In the genomic region with DNA sequence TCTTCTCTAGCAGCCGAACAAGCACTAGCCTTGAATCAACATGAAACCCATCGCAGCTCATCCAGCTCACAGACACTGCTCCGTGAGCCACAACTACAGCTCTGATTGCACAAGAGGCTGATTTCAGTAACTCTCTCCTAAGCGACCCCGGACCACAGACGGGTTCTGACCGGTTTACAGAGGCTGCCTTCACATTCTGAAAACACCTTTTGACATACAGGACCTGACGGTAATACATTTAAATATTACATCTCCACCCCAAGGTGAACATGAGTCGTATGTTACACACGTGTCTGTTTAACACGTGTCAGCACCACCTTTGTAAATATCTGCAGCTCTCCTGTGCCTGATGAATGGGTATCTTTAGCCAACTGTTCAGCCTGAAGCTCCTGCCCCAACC, we compare ENCODE assay signal across 30 cellular contexts.
"Had no signal": no experiment of that assay in that cellular context is flagged by ENCODE, and none has a peak within 500 bp of the region (broad histone marks: within the 10 kb centered on the region; RNA-seq: fewer than 3 reads in every experiment).

No MANE protein-coding gene starts in this region.

- DNase-seq: activated CD4-positive, alpha-beta T cell treated with anti-CD3 and anti-CD28 coated beads for 48 hours; activated CD4-positive, alpha-beta T cell treated with anti-CD3 and anti-CD28 coated beads, Interleukin-2, amount 50 U/mL, for 48 hours; activated CD8-positive, alpha-beta memory T cell treated with anti-CD3 and anti-CD28 coated beads for 24 hours; activated effector memory CD4-positive, alpha-beta T cell treated with Interleukin-2 at 50 U/mL for 16 hours; activated naive CD4-positive, alpha-beta T cell treated with Interleukin-2 at 50 U/mL for 16 hours; anterior cingulate cortex; cerebellar nuclear complex; effector memory CD8-positive, alpha-beta T cell; erythroblast; head of caudate nucleus; hippocampal formation; left cardiac atrium; naive B cell; occipital lobe; stimulated activated CD4-positive, alpha-beta T cell treated with anti-CD3 and anti-CD28 coated beads, Interleukin-15, amount 100 ng/mL, for 24 hours; stimulated activated CD4-positive, alpha-beta T cell treated with anti-CD3 and anti-CD28 coated beads, Interleukin-2, amount 100 ng/mL, for 24 hours; stimulated activated naive B cell treated with anti-CD40 and anti-IgM and Interleukin-4, amounts not matched to agents 10 μg/mL and 1 μg/mL and 100 μg/mL, for 72 hours; stomach; T-helper 9 cell; upper lobe of left lung; WERI-Rb-1 had no signal

- H3K27me3 ChIP-seq: right atrium auricular region, thyroid gland, upper lobe of left lung, vagina had no signal

- H3K36me3 ChIP-seq: cardiac muscle cell, right atrium auricular region, stomach, thyroid gland, upper lobe of left lung, vagina, WERI-Rb-1 had no signal

- H3K27ac ChIP-seq: cardiac muscle cell, coronary artery, parathyroid adenoma, right atrium auricular region, stomach, upper lobe of left lung, vagina, WERI-Rb-1 had no signal

- H2AFZ ChIP-seq: parathyroid adenoma had no signal

- H3K4me1 ChIP-seq: parathyroid adenoma, right atrium auricular region, upper lobe of left lung, vagina had no signal

- H3K4me3 ChIP-seq: cardiac muscle cell, coronary artery, right atrium auricular region, stomach, thyroid gland, upper lobe of left lung, vagina had no signal

- H3K9ac ChIP-seq: parathyroid adenoma had no signal

- ATAC-seq: activated CD4-positive, CD25-positive, alpha-beta regulatory T cell treated with anti-CD3 and anti-CD28 coated beads, Interleukin-2, amount 50 U/mL, for 24 hours; effector memory CD8-positive, alpha-beta T cell; left cardiac atrium; stimulated activated naive B cell treated with anti-CD40 and anti-IgM and Interleukin-4, amounts not matched to agents 10 μg/mL and 1 μg/mL and 100 μg/mL, for 72 hours had no signal

- H3K79me2 ChIP-seq: parathyroid adenoma had no signal

- H3K9me3 ChIP-seq: right atrium auricular region, stomach, thyroid gland, upper lobe of left lung, vagina had no signal

- FAIRE-seq: keratinocyte, TTC549 had no signal
